23 cellular contexts compared by ENCODE assay signal in the genomic region with DNA sequence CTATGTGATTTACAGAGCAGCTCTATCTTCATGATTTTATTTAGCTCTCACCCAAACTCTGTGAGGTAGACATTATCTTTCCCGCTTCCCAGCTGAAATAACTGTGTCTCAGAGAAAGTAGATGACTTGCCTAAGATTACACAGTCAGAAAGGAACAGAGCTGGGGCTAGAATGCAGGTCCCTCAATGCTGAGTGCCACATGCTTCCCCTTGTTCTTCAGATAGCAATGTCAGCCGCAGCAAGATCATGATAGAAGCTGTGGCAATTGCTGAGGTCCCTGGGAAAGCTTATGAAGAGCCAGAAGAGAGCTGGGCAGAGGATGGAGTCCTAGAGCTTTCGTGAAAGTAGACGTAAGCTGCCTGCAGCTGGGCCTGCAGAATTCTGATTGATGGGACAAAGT. TPM values are rescaled to one million over a fixed set of nuclear protein-coding genes. Genes with fewer than 3 reads are reported as not detected.
"Had no signal": no experiment of that assay in that cellular context is flagged by ENCODE, and none has a peak within 500 bp of the region (broad histone marks: within the 10 kb centered on the region; RNA-seq: fewer than 3 reads in every experiment).

No MANE protein-coding gene starts in this region.

- H3K9me3 ChIP-seq: adrenal gland, ascending aorta, breast epithelium, heart right ventricle, psoas muscle, right atrium auricular region, upper lobe of left lung had no signal

- H3K27me3 ChIP-seq: ascending aorta, heart right ventricle, right atrium auricular region, upper lobe of left lung had no signal

- H3K4me3 ChIP-seq: adrenal gland, ascending aorta, breast epithelium, dorsolateral prefrontal cortex, heart right ventricle, psoas muscle, right atrium auricular region, upper lobe of left lung had no signal

- H3K27ac ChIP-seq: ascending aorta, breast epithelium, dorsolateral prefrontal cortex, psoas muscle, right atrium auricular region, upper lobe of left lung, WERI-Rb-1 had no signal

- FAIRE-seq: colon had no signal

- H3K4me1 ChIP-seq: adrenal gland, ascending aorta, breast epithelium, psoas muscle, upper lobe of left lung had no signal

- H3K36me3 ChIP-seq: adrenal gland, ascending aorta, breast epithelium, heart right ventricle, right atrium auricular region, upper lobe of left lung, WERI-Rb-1 had no signal

- ATAC-seq: activated T-helper 17 cell treated with anti-CD3 and anti-CD28 coated beads, Interleukin-2, amount 50 U/mL, for 72 hours; effector memory CD8-positive, alpha-beta T cell; natural killer cell had no signal

- H3K27me3 Mint-ChIP-seq: activated naive CD8-positive, alpha-beta T cell; central memory CD8-positive, alpha-beta T cell; effector memory CD8-positive, alpha-beta T cell had no signal

- H3K4me1 Mint-ChIP-seq: activated T-helper 17 cell treated with anti-CD3 and anti-CD28 coated beads, Interleukin-2, amount 50 U/mL, for 72 hours; central memory CD8-positive, alpha-beta T cell; natural killer cell had no signal

- H3K27ac Mint-ChIP-seq: activated naive CD8-positive, alpha-beta T cell; activated T-helper 17 cell treated with anti-CD3 and anti-CD28 coated beads, Interleukin-2, amount 50 U/mL, for 72 hours; effector memory CD8-positive, alpha-beta T cell; natural killer cell had no signal

- DNase-seq: activated CD4-positive, alpha-beta T cell treated with anti-CD3 and anti-CD28 coated beads for 1 hour; activated CD4-positive, alpha-beta T cell treated with anti-CD3 and anti-CD28 coated beads, Interleukin-2, amount 50 U/mL, for 1 hour; activated T-cell treated with anti-CD3 and anti-CD28 coated beads, Interleukin-2, amount 50 U/mL, for 1 hour; dorsolateral prefrontal cortex; effector memory CD8-positive, alpha-beta T cell; heart right ventricle; islet precursor cell; midbrain; natural killer cell; stimulated activated CD4-positive, alpha-beta T cell treated with anti-CD3 and anti-CD28 coated beads, Interleukin-4, amount 100 ng/mL, for 24 hours; stimulated activated naive CD4-positive, alpha-beta T cell treated with Interleukin-2 at 50 U/mL for 16 hours; upper lobe of left lung; WERI-Rb-1 had no signal

- H3K4me3 Mint-ChIP-seq: activated naive CD8-positive, alpha-beta T cell; activated T-helper 17 cell treated with anti-CD3 and anti-CD28 coated beads, Interleukin-2, amount 50 U/mL, for 72 hours; central memory CD8-positive, alpha-beta T cell; effector memory CD8-positive, alpha-beta T cell; natural killer cell had no signal

- H3K36me3 Mint-ChIP-seq: activated naive CD8-positive, alpha-beta T cell; natural killer cell had no signal

RNA-seq across cellular contexts. Expression of a gene that starts 11.1 kb away (rescaled TPM):
- total RNA-seq: activated T-helper 17 cell treated with anti-CD3 and anti-CD28 coated beads, Interleukin-2, amount 50 U/mL, for 72 hours; natural killer cell; T-helper 1 cell treated with Interleukin-12 subunit alpha and Interleukin-12 subunit beta and Interleukin-4 antibody, amounts not matched to agents 30 ng/mL and 1 ng/mL, for 36 hours had no signal
